8 cellular contexts compared by ENCODE assay signal in the genomic region with DNA sequence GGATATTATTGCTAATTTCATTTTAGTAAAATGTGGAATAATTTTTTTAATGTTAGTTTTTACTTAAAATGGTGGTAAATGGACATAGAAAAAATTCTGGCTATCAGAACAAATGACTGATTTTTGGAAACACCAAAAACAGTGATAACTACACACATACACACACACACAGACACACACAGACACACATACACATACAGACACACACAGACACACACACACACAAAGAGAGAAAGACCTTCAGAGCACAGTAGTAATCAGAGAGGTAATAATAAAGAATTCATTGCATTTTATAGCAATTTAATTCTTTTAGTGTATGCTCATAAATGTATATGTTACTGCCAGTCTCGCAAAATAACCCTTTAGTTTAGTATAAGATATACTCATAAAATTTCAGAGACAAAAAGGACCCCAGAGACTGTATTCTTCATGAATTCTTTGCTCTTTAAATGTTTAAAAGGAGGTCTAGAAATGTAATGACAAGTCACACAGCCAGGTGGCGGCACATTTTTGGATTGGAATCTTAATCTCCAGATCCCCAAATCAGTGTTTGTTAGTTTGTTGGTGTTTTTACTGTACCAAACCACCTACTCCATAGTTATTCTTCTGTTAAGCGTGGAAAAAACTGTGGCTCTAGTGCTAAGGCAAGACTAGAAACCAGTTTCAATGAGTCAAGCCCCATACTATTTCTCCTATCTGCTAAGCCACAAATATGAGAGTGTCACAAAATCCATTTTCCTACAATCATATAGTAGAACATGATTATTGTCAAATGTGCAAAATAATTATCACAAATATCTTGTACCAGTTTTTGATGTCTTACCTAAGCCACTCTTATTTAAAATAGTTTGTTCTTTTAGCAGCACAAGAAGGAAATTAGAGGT.
DNase-seq lines count a peak whose midpoint lies in the region; ATAC-seq and TF ChIP-seq lines count a peak whose summit lies in the region.

No MANE protein-coding gene starts in this region.

- no peak for ATAC-seq in activated naive CD4-positive, alpha-beta T cell treated with anti-CD3 and anti-CD28 coated beads, Interleukin-2, amount 50 U/mL, for 72 hours
- ATAC-seq in right lobe of liver (peak; percentile 56 to 72 (median 66)), GM21717 (IDR thresholded peaks at IDR 0.05; ENCODE audit: unreplicated experiment) (no peak), GM19328 (IDR thresholded peaks at IDR 0.05; ENCODE audit: unreplicated experiment) (no peak)

- H3K36me3 Mint-ChIP-seq in activated naive CD4-positive, alpha-beta T cell treated with anti-CD3 and anti-CD28 coated beads for 36 hours (ENCODE audit: low read depth), result no peaks in the 10 kb centered on the region
- H3K36me3 Mint-ChIP-seq in activated naive CD4-positive, alpha-beta T cell treated with anti-CD3 and anti-CD28 coated beads, Interleukin-2, amount 50 U/mL, for 72 hours, result no peaks in the 10 kb centered on the region

- H3K9me3 ChIP-seq in ascending aorta (no peaks in the 10 kb centered on the region), right lobe of liver (no peaks in the 10 kb centered on the region)

- H3K4me3 ChIP-seq in ascending aorta (no peak overlapping the region), right lobe of liver (no peak overlapping the region)

- no peak overlapping the region for H3K4me3 Mint-ChIP-seq in activated naive CD4-positive, alpha-beta T cell treated with anti-CD3 and anti-CD28 coated beads for 36 hours

- no peak overlapping the region for H3K27ac ChIP-seq in ascending aorta
- H3K27ac ChIP-seq in right lobe of liver, result no peak overlapping the region

- no peaks in the 10 kb centered on the region for H3K36me3 ChIP-seq in ascending aorta
- H3K36me3 ChIP-seq in right lobe of liver, result no peaks in the 10 kb centered on the region

- TF ChIP-seq POLR2A in right lobe of liver (IDR thresholded peaks at IDR 0.05), result no peak

- DNase-seq in activated naive CD4-positive, alpha-beta T cell treated with anti-CD3 and anti-CD28 coated beads for 36 hours, result peak; percentile 21
- DNase-seq in activated naive CD4-positive, alpha-beta T cell treated with anti-CD3 and anti-CD28 coated beads, Interleukin-2, amount 50 U/mL, for 72 hours (ENCODE audit: low spot score in 2 of 2), result no peak
- DNase-seq in KBM-7 (peak; percentile 21), ascending aorta (ENCODE audit: low spot score in 2 of 2) (no peak), right lobe of liver (no peak), cerebellar nuclear complex (lab: John Stamatoyannopoulos, UW) (no peak)

- no peak overlapping the region for H3K27ac Mint-ChIP-seq in activated naive CD4-positive, alpha-beta T cell treated with anti-CD3 and anti-CD28 coated beads for 36 hours
- no peak overlapping the region for H3K27ac Mint-ChIP-seq in activated naive CD4-positive, alpha-beta T cell treated with anti-CD3 and anti-CD28 coated beads, Interleukin-2, amount 50 U/mL, for 72 hours

- in situ Hi-C loops in KBM-7 (cut with MboI; ENCODE audit: low pct_unique_long_range_greater_than_20kb, low sequenced_read_pairs), result no loop called here

- no peaks in the 10 kb centered on the region for H3K4me1 Mint-ChIP-seq in activated naive CD4-positive, alpha-beta T cell treated with anti-CD3 and anti-CD28 coated beads for 36 hours (ENCODE audit: low read depth)

- no peaks in the 10 kb centered on the region for H3K4me1 ChIP-seq in ascending aorta
- no peaks in the 10 kb centered on the region for H3K4me1 ChIP-seq in right lobe of liver

- TF ChIP-seq CTCF in ascending aorta (IDR thresholded peaks at IDR 0.05) (peak in 2 of 3 experiments; percentile 49 to 61), right lobe of liver (IDR thresholded peaks at IDR 0.05) (peak; percentile 48 to 63 (median 59))

- no peaks in the 10 kb centered on the region for H3K27me3 ChIP-seq in ascending aorta
- no peaks in the 10 kb centered on the region for H3K27me3 ChIP-seq in right lobe of liver

- CTCF ChIA-PET in activated naive CD4-positive, alpha-beta T cell treated with anti-CD3 and anti-CD28 coated beads for 36 hours (lab: Charles Lee), result interaction anchor here (0.7 kb wide), 1 partner anchor 21 kb away, joined by 3 read pairs; no protein-coding TSS in a partner anchor

- intact Hi-C loops in activated naive CD4-positive, alpha-beta T cell treated with anti-CD3 and anti-CD28 coated beads for 36 hours (cut with micrococcal nuclease), result no loop called here
- intact Hi-C loops in ascending aorta (cut with DNase I) (loop anchor here (5.0 kb wide), 1 partner anchor 107 kb away; a partner anchor contains a TSS), right lobe of liver (cut with DNase I) (no loop called here)

- WGBS in right lobe of liver (ENCODE audit: insufficient coverage, low coverage, low lambda C conversion rate, missing lambda C conversion rate), result 25% methylated on average over 3 of the region's 3 CpGs

- no peaks in the 10 kb centered on the region for H3K27me3 Mint-ChIP-seq in activated naive CD4-positive, alpha-beta T cell treated with anti-CD3 and anti-CD28 coated beads for 36 hours (ENCODE audit: low read depth)

- H3K9me3 Mint-ChIP-seq in activated naive CD4-positive, alpha-beta T cell treated with anti-CD3 and anti-CD28 coated beads for 36 hours, result no peaks in the 10 kb centered on the region
- H3K9me3 Mint-ChIP-seq in activated naive CD4-positive, alpha-beta T cell treated with anti-CD3 and anti-CD28 coated beads, Interleukin-2, amount 50 U/mL, for 72 hours, result no peaks in the 10 kb centered on the region

Comparison
In these comparisons a context has a peak if more than half of its experiments do, and no peak if none do; other contexts are left out.
1. DNase-seq: peak in activated naive CD4-positive, alpha-beta T cell treated with anti-CD3 and anti-CD28 coated beads for 36 hours (single experiment) and KBM-7 (single experiment); none in activated naive CD4-positive, alpha-beta T cell treated with anti-CD3 and anti-CD28 coated beads, Interleukin-2, amount 50 U/mL, for 72 hours (0 of 2), ascending aorta (0 of 2), right lobe of liver (0 of 3) and cerebellar nuclear complex (0 of 2).
2. ATAC-seq: peak in right lobe of liver (4 of 4); none in activated naive CD4-positive, alpha-beta T cell treated with anti-CD3 and anti-CD28 coated beads, Interleukin-2, amount 50 U/mL, for 72 hours (0 of 2), GM21717 (single experiment) and GM19328 (single experiment).